23 cellular contexts compared by ENCODE assay signal in the genomic region with DNA sequence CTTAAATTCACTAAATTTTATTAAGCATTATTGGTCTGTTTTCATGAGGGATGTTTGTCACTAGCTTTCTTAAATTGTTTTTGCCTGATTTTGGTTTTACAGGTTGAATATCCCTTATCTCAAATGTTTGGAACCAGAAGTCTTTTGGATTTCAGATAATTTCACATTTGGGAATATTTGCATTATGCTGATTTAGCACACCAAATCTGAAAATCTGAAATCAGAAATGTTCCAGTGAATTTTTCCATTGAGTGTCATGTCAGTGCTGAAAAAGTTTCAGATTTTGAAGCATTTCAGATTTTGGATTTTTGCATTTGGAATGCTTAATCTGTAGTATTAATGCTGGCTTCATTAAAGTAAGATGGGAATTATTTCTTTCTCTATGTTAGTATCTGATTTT. TPM values are rescaled to one million over a fixed set of nuclear protein-coding genes. Genes with fewer than 3 reads are reported as not detected.
DNase-seq lines count a peak whose midpoint lies in the region; ATAC-seq, FAIRE-seq and TF ChIP-seq lines count a peak whose summit lies in the region.
"Had no signal": no experiment of that assay in that cellular context is flagged by ENCODE, and none has a peak within 500 bp of the region (broad histone marks: within the 10 kb centered on the region; RNA-seq: fewer than 3 reads in every experiment).

No MANE protein-coding gene starts in this region.

- H3K4me1 Mint-ChIP-seq in activated CD4-positive, alpha-beta memory T cell treated with anti-CD3 and anti-CD28 coated beads for 36 hours (ENCODE audit: low read depth) = peaks cover 38% of the 10 kb centered on the region
- peaks cover 12% of the 10 kb centered on the region for H3K4me1 Mint-ChIP-seq in activated CD4-positive, alpha-beta memory T cell treated with anti-CD3 and anti-CD28 coated beads, Interleukin-2, amount 10 ng/mL, durations not matched to agents 7 days and 5 days
- peaks cover 25 to 62% (median 50%) of the 10 kb centered on the region in 3 donors for H3K4me1 Mint-ChIP-seq in CD8-positive, alpha-beta memory T cell
- no peaks in the 10 kb centered on the region for H3K4me1 Mint-ChIP-seq in nephron

- no peak overlapping the region for H3K27ac ChIP-seq in CD8-positive, alpha-beta memory T cell (ENCODE audit: low read depth, low read length)
- no peak overlapping the region for H3K27ac ChIP-seq in K562 (ENCODE audit: extremely low read depth, low read depth, low read length)
- no peak overlapping the region for H3K27ac ChIP-seq in esophagus squamous epithelium
- H3K27ac ChIP-seq: BLaER1, RWPE1 had no signal

- no peaks in the 10 kb centered on the region for H3K27me3 Mint-ChIP-seq in activated CD4-positive, alpha-beta memory T cell treated with anti-CD3 and anti-CD28 coated beads for 36 hours
- H3K27me3 Mint-ChIP-seq in activated CD4-positive, alpha-beta memory T cell treated with anti-CD3 and anti-CD28 coated beads, Interleukin-2, amount 10 ng/mL, durations not matched to agents 7 days and 5 days = no peaks in the 10 kb centered on the region
- H3K27me3 Mint-ChIP-seq in CD8-positive, alpha-beta memory T cell = no peaks in the 10 kb centered on the region
- no peaks in the 10 kb centered on the region for H3K27me3 Mint-ChIP-seq in nephron (ENCODE audit: low read depth)
- H3K27me3 Mint-ChIP-seq: CD4-positive, CD25-positive, alpha-beta regulatory T cell had no signal

- no peak for TF ChIP-seq RAD21 in K562 (CRISPR knock-in tag; conservative IDR thresholded peaks at IDR 0.05 in 1 of 2, IDR thresholded peaks at IDR 0.05 in 1 of 2)

- no peaks in the 10 kb centered on the region for H3K27me3 ChIP-seq in CD8-positive, alpha-beta memory T cell (ENCODE audit: insufficient read depth, low read length, poor library complexity, severe bottlenecking)
- no peaks in the 10 kb centered on the region for H3K27me3 ChIP-seq in K562 (ENCODE audit: control insufficient read depth in 2 of 2, insufficient read depth in 2 of 2, low read length in 2 of 2)
- no peaks in the 10 kb centered on the region for H3K27me3 ChIP-seq in esophagus squamous epithelium
- H3K27me3 ChIP-seq: BLaER1 had no signal

- no peaks in the 10 kb centered on the region for H3K36me3 ChIP-seq in CD8-positive, alpha-beta memory T cell (ENCODE audit: insufficient read depth, low read length)
- H3K36me3 ChIP-seq in K562 (ENCODE audit: control insufficient read depth, insufficient read depth, low read length) (peaks cover 2% of the 10 kb centered on the region; the same call in 1 of the 3 replicates), esophagus squamous epithelium (no peaks in the 10 kb centered on the region)

- no peak overlapping the region for H3K4me2 ChIP-seq in K562 (ENCODE audit: insufficient read depth, low read length)
- H3K4me2 ChIP-seq: BLaER1 had no signal

- POLR2A ChIA-PET in activated CD4-positive, alpha-beta memory T cell treated with anti-CD3 and anti-CD28 coated beads for 36 hours (lab: Charles Lee) = no interaction called here
- POLR2A ChIA-PET in activated CD4-positive, alpha-beta memory T cell treated with anti-CD3 and anti-CD28 coated beads, Interleukin-2, amount 10 ng/mL, durations not matched to agents 7 days and 5 days (lab: Charles Lee) = interaction anchor here (0.6 kb wide), 1 partner anchor 14 kb away, joined by 3 read pairs; no protein-coding TSS in a partner anchor
- POLR2A ChIA-PET in CD8-positive, alpha-beta memory T cell (lab: Charles Lee) = no interaction called here
- POLR2A ChIA-PET in K562 (lab: Yijun Ruan, JAX) = interaction anchor here (0.6 to 1.2 kb wide), 3 partner anchors 10 to 279 kb away, joined by 3 to 4 read pairs (median 3); no protein-coding TSS in a partner anchor

- no peaks in the 10 kb centered on the region for H3K36me3 Mint-ChIP-seq in activated CD4-positive, alpha-beta memory T cell treated with anti-CD3 and anti-CD28 coated beads for 36 hours
- peaks cover 4% of the 10 kb centered on the region for H3K36me3 Mint-ChIP-seq in activated CD4-positive, alpha-beta memory T cell treated with anti-CD3 and anti-CD28 coated beads, Interleukin-2, amount 10 ng/mL, durations not matched to agents 7 days and 5 days (ENCODE audit: low read depth)
- peaks cover 0 to 3% (median 0%) of the 10 kb centered on the region in 3 donors for H3K36me3 Mint-ChIP-seq in CD8-positive, alpha-beta memory T cell
- peaks cover 30% of the 10 kb centered on the region for H3K36me3 Mint-ChIP-seq in nephron (ENCODE audit: low read depth)
- H3K36me3 Mint-ChIP-seq: CD4-positive, CD25-positive, alpha-beta regulatory T cell had no signal

- DNase-seq in activated CD4-positive, alpha-beta memory T cell treated with anti-CD3 and anti-CD28 coated beads for 36 hours = no peak
- DNase-seq in activated CD4-positive, alpha-beta memory T cell treated with anti-CD3 and anti-CD28 coated beads, Interleukin-2, amount 10 ng/mL, durations not matched to agents 7 days and 5 days = no peak
- DNase-seq in CD8-positive, alpha-beta memory T cell = no peak
- DNase-seq in K562 (ENCODE audit: extremely low read depth in 1 of 4, low spot score in 3 of 4) = no peak
- no peak for DNase-seq in SW 1271 (lab: John Stamatoyannopoulos, UW)
- no peak for DNase-seq in esophagus squamous epithelium (lab: John Stamatoyannopoulos, UW)
- DNase-seq: CD4-positive, CD25-positive, alpha-beta regulatory T cell; IMR-90; NCI-H1092; NCI-H1417 treated with DMSO at 0.1 percent for 48 hours; NCI-H1694 treated with DMSO at 0.1 percent for 48 hours; NCI-H2081; NCI-H2227 treated with DMSO at 0.1 percent for 48 hours; NCI-H526 treated with DMSO at 0.1 percent for 48 hours; SHP77 had no signal

- no peak overlapping the region for H3K4me3 Mint-ChIP-seq in activated CD4-positive, alpha-beta memory T cell treated with anti-CD3 and anti-CD28 coated beads for 36 hours
- H3K4me3 Mint-ChIP-seq in activated CD4-positive, alpha-beta memory T cell treated with anti-CD3 and anti-CD28 coated beads, Interleukin-2, amount 10 ng/mL, durations not matched to agents 7 days and 5 days = no peak overlapping the region
- H3K4me3 Mint-ChIP-seq in CD8-positive, alpha-beta memory T cell = no peak overlapping the region
- no peak overlapping the region for H3K4me3 Mint-ChIP-seq in nephron
- H3K4me3 Mint-ChIP-seq: CD4-positive, CD25-positive, alpha-beta regulatory T cell had no signal

- TF ChIP-seq EP300 in K562 (IDR thresholded peaks at IDR 0.05; ENCODE audit: low read length) = no peak

- no peaks in the 10 kb centered on the region for H3K9me1 ChIP-seq in K562 (ENCODE audit: control insufficient read depth, insufficient read depth, low read length)

- H3K4me3 ChIP-seq in CD8-positive, alpha-beta memory T cell (ENCODE audit: low read length) = no peak overlapping the region
- H3K4me3 ChIP-seq in K562 = no peak overlapping the region
- H3K4me3 ChIP-seq in esophagus squamous epithelium = no peak overlapping the region
- H3K4me3 ChIP-seq: BLaER1 had no signal

- no peak for ATAC-seq in K562
- ATAC-seq: Panc1 had no signal

- H3K79me2 ChIP-seq in K562 (ENCODE audit: control insufficient read depth, insufficient read depth, low read length) = peaks cover 92% of the 10 kb centered on the region

- H3K9me3 Mint-ChIP-seq in activated CD4-positive, alpha-beta memory T cell treated with anti-CD3 and anti-CD28 coated beads for 36 hours = no peaks in the 10 kb centered on the region
- H3K9me3 Mint-ChIP-seq in activated CD4-positive, alpha-beta memory T cell treated with anti-CD3 and anti-CD28 coated beads, Interleukin-2, amount 10 ng/mL, durations not matched to agents 7 days and 5 days = no peaks in the 10 kb centered on the region
- no peaks in the 10 kb centered on the region for H3K9me3 Mint-ChIP-seq in CD8-positive, alpha-beta memory T cell
- peaks cover 3% of the 10 kb centered on the region for H3K9me3 Mint-ChIP-seq in nephron
- H3K9me3 Mint-ChIP-seq: CD4-positive, CD25-positive, alpha-beta regulatory T cell had no signal

- H3K9me3 ChIP-seq in CD8-positive, alpha-beta memory T cell (ENCODE audit: low read length) = no peaks in the 10 kb centered on the region
- H3K9me3 ChIP-seq in K562 (replicated peaks; ENCODE audit: control insufficient read depth, insufficient read depth, low read depth, low read length) = 0 out of 2 replicates have a peak, but pooled peaks cover 2% of the 10 kb centered on the region
- H3K9me3 ChIP-seq in esophagus squamous epithelium = no peaks in the 10 kb centered on the region
- H3K9me3 ChIP-seq: BLaER1 had no signal

- no peak overlapping the region for H3K9ac ChIP-seq in K562 (ENCODE audit: insufficient read depth in 1 of 2, low read depth in 2 of 2, low read length in 2 of 2)
- H3K9ac ChIP-seq: BLaER1 had no signal

- TF ChIP-seq CTCF in K562 (IDR thresholded peaks at IDR 0.05 in 2 of 3, conservative IDR thresholded peaks at IDR 0.05 in 1 of 3; ENCODE audit: insufficient read depth in 2 of 3, low read depth in 1 of 3, low read length in 3 of 3) = no peak
- TF ChIP-seq CTCF in nephron (IDR thresholded peaks at IDR 0.05; ENCODE audit: unreplicated experiment in 3 of 3) = no peak
- no peak for TF ChIP-seq CTCF in esophagus squamous epithelium (IDR thresholded peaks at IDR 0.05)

- H2AFZ ChIP-seq in K562 (ENCODE audit: low read depth, low read length) = no peak overlapping the region

- BruUV-seq in K562 (replicated peaks; lab: Mats Ljungman, UMichigan) = no TSS peak

- TF ChIP-seq POLR2A in K562 (conservative IDR thresholded peaks at IDR 0.05) (no peak), esophagus squamous epithelium (IDR thresholded peaks at IDR 0.05) (no peak)

- H3K4me1 ChIP-seq in CD8-positive, alpha-beta memory T cell (ENCODE audit: insufficient read depth, low read length) = no peaks in the 10 kb centered on the region
- H3K4me1 ChIP-seq in K562 (replicated peaks in 1 of 2; ENCODE audit: control insufficient read depth in 2 of 2, insufficient read depth in 2 of 2, low read length in 2 of 2) (no peaks in the 10 kb centered on the region; a peak in 2 of 5 replicates), esophagus squamous epithelium (peaks cover 0 to 22% (median 0%) of the 10 kb centered on the region in 3 donors)

- in situ Hi-C loops in K562 (cut with MboI) = no loop called here

- intact Hi-C loops in activated CD4-positive, alpha-beta memory T cell treated with anti-CD3 and anti-CD28 coated beads for 36 hours (cut with micrococcal nuclease) = no loop called here
- intact Hi-C loops in K562 (cut with micrococcal nuclease) = no loop called here
- intact Hi-C loops in esophagus squamous epithelium (cut with DNase I) = no loop called here

- H4K20me1 ChIP-seq in K562 (replicated peaks; ENCODE audit: control insufficient read depth, insufficient read depth, low read length) = no peaks in the 10 kb centered on the region; the same call in 1 of the 2 replicates

- no peak for FAIRE-seq in K562 (lab: Jason Lieb, UNC)
- FAIRE-seq: A204.1, D721Med, GM18507, H54 had no signal

- CTCF ChIA-PET in activated CD4-positive, alpha-beta memory T cell treated with anti-CD3 and anti-CD28 coated beads for 36 hours (lab: Charles Lee) = interaction anchor here (1.4 kb wide), 1 partner anchor 14 kb away, joined by 5 read pairs; a partner anchor contains a TSS
- CTCF ChIA-PET in activated CD4-positive, alpha-beta memory T cell treated with anti-CD3 and anti-CD28 coated beads, Interleukin-2, amount 10 ng/mL, durations not matched to agents 7 days and 5 days (lab: Charles Lee) = interaction anchor here (0.7 kb wide), 1 partner anchor 155 kb away, joined by 3 read pairs; no protein-coding TSS in a partner anchor
- CTCF ChIA-PET in CD8-positive, alpha-beta memory T cell (lab: Charles Lee) = no interaction called here
- CTCF ChIA-PET in K562 (lab: Yijun Ruan, JAX; ENCODE audit: low intra/inter-chr PET ratio) = no interaction called here

- H3K27ac Mint-ChIP-seq in activated CD4-positive, alpha-beta memory T cell treated with anti-CD3 and anti-CD28 coated beads for 36 hours = peak overlapping the region; percentile 69
- H3K27ac Mint-ChIP-seq in activated CD4-positive, alpha-beta memory T cell treated with anti-CD3 and anti-CD28 coated beads, Interleukin-2, amount 10 ng/mL, durations not matched to agents 7 days and 5 days = no peak overlapping the region
- peak overlapping the region in 5 of 8 donors; percentile 27 to 75 (median 51) for H3K27ac Mint-ChIP-seq in CD8-positive, alpha-beta memory T cell
- peak overlapping the region in 2 of 3 experiments; percentile 22 to 31 for H3K27ac Mint-ChIP-seq in nephron

RNA-seq across cellular contexts. Expression of a gene that starts 14.7 kb away (rescaled TPM):
- total RNA-seq in activated CD4-positive, alpha-beta memory T cell treated with anti-CD3 and anti-CD28 coated beads for 36 hours = 10 to 100 TPM; 21.7 to 22.6 TPM
- 10 to 100 TPM; 27.4 to 27.9 TPM for total RNA-seq in activated CD4-positive, alpha-beta memory T cell treated with anti-CD3 and anti-CD28 coated beads, Interleukin-2, amount 10 ng/mL, durations not matched to agents 7 days and 5 days
- 10 to 100 TPM; 25.8 to 26.9 TPM for total RNA-seq in CD8-positive, alpha-beta memory T cell
- 4.9 TPM for polyA plus RNA-seq in CD8-positive, alpha-beta memory T cell
- total RNA-seq in K562 (2011; cell fraction: chromatin; rRNA removed; ENCODE audit: low replicate concordance) = 72.1 and 83.0 TPM in 2 replicates
- total RNA-seq in K562 (2011; cell fraction: nucleolus; rRNA removed) = 38.9 and 45.9 TPM in 2 replicates
- 36.3 and 46.0 TPM in 2 replicates for total RNA-seq in K562 (2011; cell fraction: nucleoplasm; rRNA removed)
- total RNA-seq in K562 (2014; rRNA removed) (10.5 and 11.7 TPM in 2 replicates), K562 (2014; rRNA removed; fragmentation: Illumina TruSeq; extraction: Trizol) (8.5 and 9.2 TPM in 2 replicates), K562 (2015; rRNA removed; fragmentation: Illumina TruSeq; extraction: Trizol) (9.7 and 10.6 TPM in 2 replicates), K562 (2021) (23.8 and 24.6 TPM in 2 replicates), esophagus squamous epithelium (10 to 100 TPM in 3 of 4 donors, 1 to 10 TPM in 1; 9.8 to 18.7 (median 16.4) TPM)
- polyA plus RNA-seq in K562 (2011; rRNA removed) (5.3 and 5.7 TPM in 2 replicates), K562 (2014; fragmentation: Illumina TruSeq; extraction: Trizol) (15.3 and 16.2 TPM in 2 replicates), K562 (2014; fragmentation: Nextera tagmentation; extraction: Ambion mirVana) (under 1 TPM; 0.46 to 0.55 TPM), K562 (2014; rRNA removed) (9.5 and 9.6 TPM in 2 replicates)
- polyA plus RNA-seq in K562 (2011; cell fraction: cytosol; rRNA removed) = 6.2 and 7.3 TPM in 2 replicates
- 15.6 and 25.6 TPM in 2 replicates for polyA plus RNA-seq in K562 (2011; cell fraction: nucleus; rRNA removed)
- polyA plus RNA-seq in K562 (2012) = 15.9 and 16.0 TPM in 2 replicates
- 13.8 and 14.6 TPM in 2 replicates for polyA minus RNA-seq in K562 (2011; rRNA and poly(A)+ RNA removed)
- 16.5 and 17.6 TPM in 2 replicates for polyA minus RNA-seq in K562 (2011; cell fraction: cytosol; rRNA and poly(A)+ RNA removed)
- polyA minus RNA-seq in K562 (2011; cell fraction: nucleus; rRNA and poly(A)+ RNA removed) = 16.0 and 19.1 TPM in 2 replicates

Comparison
In these comparisons a context has a peak if more than half of its experiments do, and no peak if none do; other contexts are left out.
1. POLR2A ChIA-PET loops: an anchor here in activated CD4-positive, alpha-beta memory T cell treated with anti-CD3 and anti-CD28 coated beads, Interleukin-2, amount 10 ng/mL, durations not matched to agents 7 days and 5 days (0.6 kb wide) and K562 (0.6 to 1.2 kb wide); none called in activated CD4-positive, alpha-beta memory T cell treated with anti-CD3 and anti-CD28 coated beads for 36 hours and CD8-positive, alpha-beta memory T cell.
2. CTCF ChIA-PET loops: an anchor here in activated CD4-positive, alpha-beta memory T cell treated with anti-CD3 and anti-CD28 coated beads for 36 hours (1.4 kb wide) and activated CD4-positive, alpha-beta memory T cell treated with anti-CD3 and anti-CD28 coated beads, Interleukin-2, amount 10 ng/mL, durations not matched to agents 7 days and 5 days (0.7 kb wide); none called in CD8-positive, alpha-beta memory T cell and K562.